Comparison of ENCODE assay signal across 9 cellular contexts in the genomic region with DNA sequence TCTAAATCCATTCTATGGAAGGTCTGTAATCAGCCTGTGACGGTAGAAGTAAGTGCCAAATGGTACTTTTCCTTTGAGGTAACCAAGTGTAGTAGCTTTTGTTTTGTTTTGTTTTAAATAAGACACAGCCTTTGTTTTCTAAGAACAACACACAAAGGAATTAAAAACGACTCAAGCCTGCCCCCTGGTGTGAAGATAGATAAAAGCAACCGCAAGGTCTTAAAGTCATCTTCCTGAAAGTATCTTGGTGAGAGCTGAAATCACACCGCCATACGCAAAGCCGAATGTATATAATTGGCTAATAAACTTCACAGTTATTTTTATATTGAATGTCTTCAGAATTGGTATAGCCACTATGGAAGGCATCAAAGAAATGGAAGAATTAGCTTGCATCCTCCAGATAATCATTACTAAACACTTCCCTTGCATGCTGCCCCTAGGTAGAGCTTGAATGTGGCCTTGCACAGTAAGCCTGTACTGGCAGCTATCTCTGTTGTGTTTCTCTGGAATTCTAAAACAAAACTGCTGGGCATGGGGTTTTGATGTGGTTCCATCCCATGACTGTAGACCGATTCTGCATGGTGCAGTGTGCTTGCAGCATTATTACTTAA.
DNase-seq lines count a peak whose midpoint lies in the region; ATAC-seq, FAIRE-seq and TF ChIP-seq lines count a peak whose summit lies in the region.
"Had no signal": no experiment of that assay in that cellular context is flagged by ENCODE, and none has a peak within 500 bp of the region (broad histone marks: within the 10 kb centered on the region; RNA-seq: fewer than 3 reads in every experiment).

No MANE protein-coding gene starts in this region.

- H3K36me3 ChIP-seq in NT2/D1 (ENCODE audit: insufficient read depth, insufficient read length, low read length), result no peaks in the 10 kb centered on the region
- no peaks in the 10 kb centered on the region for H3K36me3 ChIP-seq in GM12878 (ENCODE audit: control insufficient read depth in 2 of 2, insufficient read depth in 2 of 2, low read length in 1 of 2)

- no peak overlapping the region for H3K9ac ChIP-seq in NT2/D1 (ENCODE audit: insufficient read length, low read depth)
- no peak overlapping the region for H3K9ac ChIP-seq in GM12878 (ENCODE audit: control insufficient read depth, insufficient read depth, low read length)

- CTCF ChIA-PET in CD4-positive, alpha-beta T cell (lab: Charles Lee), result no interaction called here
- CTCF ChIA-PET in GM12878 (lab: Yijun Ruan, JAX), result interaction anchor here (0.7 to 12.0 kb wide), 19 partner anchors 9 to 386 kb away, joined by 3 to 235 read pairs (median 3); no protein-coding TSS in a partner anchor

- 2% methylated on average over 7 of the region's 7 CpGs for WGBS in GM12878 (ENCODE audit: insufficient coverage, insufficient replicate concordance, low lambda C conversion rate, missing lambda C conversion rate)

- POLR2A ChIA-PET in CD4-positive, alpha-beta T cell (lab: Charles Lee), result no interaction called here
- POLR2A ChIA-PET in GM12878 (lab: Charles Lee), result no interaction called here

- no peak overlapping the region for H3K27ac Mint-ChIP-seq in CD4-positive, alpha-beta T cell
- H3K27ac Mint-ChIP-seq in activated T-helper 17 cell treated with anti-CD3 and anti-CD28 coated beads, Interleukin-2, amount 50 U/mL, for 72 hours, result no peak overlapping the region
- H3K27ac Mint-ChIP-seq: stimulated activated naive CD8-positive, alpha-beta T cell treated with anti-CD3 and anti-CD28 coated beads, Interleukin-15, Interleukin-2, amounts not matched to agents 100 ng/mL and 50 ng/mL, for 24 hours had no signal

- RAD21 ChIA-PET in GM12878 (lab: Charles Lee; ENCODE audit: unreplicated experiment), result interaction anchor here (1.2 to 2.8 kb wide), 2 partner anchors 152 to 202 kb away, joined by 3 to 63 read pairs; no protein-coding TSS in a partner anchor

- peaks cover 7% of the 10 kb centered on the region for H3K27me3 Mint-ChIP-seq in CD4-positive, alpha-beta T cell
- H3K27me3 Mint-ChIP-seq in activated T-helper 17 cell treated with anti-CD3 and anti-CD28 coated beads, Interleukin-2, amount 50 U/mL, for 72 hours, result no peaks in the 10 kb centered on the region

- H3K79me2 ChIP-seq in GM12878 (ENCODE audit: control insufficient read depth, insufficient read depth, low read length), result no peaks in the 10 kb centered on the region

- no peaks in the 10 kb centered on the region for H3K9me3 ChIP-seq in CD4-positive, alpha-beta T cell (ENCODE audit: control insufficient read depth, low read length)
- H3K9me3 ChIP-seq in NT2/D1 (ENCODE audit: insufficient read depth, low read length) (no peaks in the 10 kb centered on the region), GM12878 (replicated peaks; ENCODE audit: control insufficient read depth, insufficient read depth, low read length) (no peaks in the 10 kb centered on the region; the same call in 2 of the 3 replicates)

- no peak overlapping the region for H2AFZ ChIP-seq in GM12878 (ENCODE audit: control insufficient read depth, low read depth, low read length)

- TF ChIP-seq CTCF in CD4-positive, alpha-beta T cell (IDR thresholded peaks at IDR 0.05), result peak; percentile 43
- peak; percentile 41 to 69 (median 51); a peak in 5 of 6 replicates for TF ChIP-seq CTCF in GM12878 (IDR thresholded peaks at IDR 0.05 in 2 of 3, conservative IDR thresholded peaks at IDR 0.05 in 1 of 3; ENCODE audit: control insufficient read depth in 2 of 3, extremely low read depth in 1 of 3, insufficient read depth in 1 of 3, low read depth in 3 of 3, low read length in 3 of 3)

- SMC1A ChIA-PET in GM12878 (lab: Charles Lee; ENCODE audit: uncharacterized antibody, unreplicated experiment), result interaction anchor here (1.0 to 3.3 kb wide), 4 partner anchors 9 to 202 kb away, joined by 3 to 71 read pairs (median 4); no protein-coding TSS in a partner anchor

- H3K27ac ChIP-seq in CD4-positive, alpha-beta T cell (ENCODE audit: low read depth, low read length), result no peak overlapping the region
- H3K27ac ChIP-seq in GM12878 (ENCODE audit: control insufficient read depth, insufficient read depth), result no peak overlapping the region

- no peak for TF ChIP-seq POLR2A in GM12878 (IDR thresholded peaks at IDR 0.05; ENCODE audit: low read depth, low read length)

- no peaks in the 10 kb centered on the region for H3K27me3 ChIP-seq in CD4-positive, alpha-beta T cell (ENCODE audit: control insufficient read depth, insufficient read depth, low read length)
- H3K27me3 ChIP-seq in NT2/D1 (ENCODE audit: insufficient read depth, insufficient read length) (no peaks in the 10 kb centered on the region), GM12878 (replicated peaks in 1 of 2; ENCODE audit: control insufficient read depth in 2 of 2, insufficient read depth in 2 of 2, low read length in 1 of 2) (no peaks in the 10 kb centered on the region)

- no peaks in the 10 kb centered on the region for H3K9me3 Mint-ChIP-seq in CD4-positive, alpha-beta T cell
- H3K9me3 Mint-ChIP-seq in activated T-helper 17 cell treated with anti-CD3 and anti-CD28 coated beads, Interleukin-2, amount 50 U/mL, for 72 hours, result no peaks in the 10 kb centered on the region
- H3K9me3 Mint-ChIP-seq: stimulated activated naive CD8-positive, alpha-beta T cell treated with anti-CD3 and anti-CD28 coated beads, Interleukin-15, Interleukin-2, amounts not matched to agents 100 ng/mL and 50 ng/mL, for 24 hours had no signal

- H4K20me1 ChIP-seq in GM12878 (ENCODE audit: control insufficient read depth, insufficient read depth), result no peaks in the 10 kb centered on the region

- no peaks in the 10 kb centered on the region for H3K4me1 Mint-ChIP-seq in CD4-positive, alpha-beta T cell (ENCODE audit: low read depth)
- no peaks in the 10 kb centered on the region for H3K4me1 Mint-ChIP-seq in activated T-helper 17 cell treated with anti-CD3 and anti-CD28 coated beads, Interleukin-2, amount 50 U/mL, for 72 hours

- DNase-seq in CD4-positive, alpha-beta T cell, result peak in 2 of 10 experiments; percentile 3 to 4
- DNase-seq in HT-29 (ENCODE audit: low spot score) (peak; percentile 89), NT2/D1 (ENCODE audit: low read depth, low spot score) (peak; percentile 71), GM12878 (ENCODE audit: low read depth, low spot score) (peak; percentile 61), kidney glomerular epithelial cell (lab: John Stamatoyannopoulos, UW) (peak; percentile 68)
- peak; percentile 74 for DNase-seq in stimulated activated CD8-positive, alpha-beta memory T cell treated with anti-CD3 and anti-CD28 coated beads, Interleukin-4, amount 100 ng/mL, for 48 hours

- in situ Hi-C loops in GM12878 (cut with MboI), result loop anchor here (5.0 to 10.0 kb wide), 3 partner anchors 153 to 815 kb away; no protein-coding TSS in a partner anchor

- BruUV-seq in GM12878 (replicated peaks; lab: Mats Ljungman, UMichigan), result no TSS peak

- ATAC-seq in CD4-positive, alpha-beta T cell (ENCODE audit: poor library complexity), result no peak
- ATAC-seq in GM18867 (IDR thresholded peaks at IDR 0.05; ENCODE audit: unreplicated experiment) (peak; percentile 67), GM12878 (peak; percentile 75)
- ATAC-seq in activated T-helper 17 cell treated with anti-CD3 and anti-CD28 coated beads, Interleukin-2, amount 50 U/mL, for 72 hours (replicated peaks), result no peak

- H3K4me1 ChIP-seq in NT2/D1 (ENCODE audit: insufficient read depth, insufficient read length), result no peaks in the 10 kb centered on the region
- peaks cover 3% of the 10 kb centered on the region; the same call in 1 of the 2 replicates for H3K4me1 ChIP-seq in GM12878 (ENCODE audit: control insufficient read depth, insufficient read depth, low read length)

- TF ChIP-seq RAD21 in GM12878 (IDR thresholded peaks at IDR 0.05; ENCODE audit: insufficient read depth, low read depth, low read length), result peak; percentile 74

- H3K4me3 Mint-ChIP-seq in CD4-positive, alpha-beta T cell, result no peak overlapping the region
- no peak overlapping the region for H3K4me3 Mint-ChIP-seq in activated T-helper 17 cell treated with anti-CD3 and anti-CD28 coated beads, Interleukin-2, amount 50 U/mL, for 72 hours
- H3K4me3 Mint-ChIP-seq: stimulated activated naive CD8-positive, alpha-beta T cell treated with anti-CD3 and anti-CD28 coated beads, Interleukin-15, Interleukin-2, amounts not matched to agents 100 ng/mL and 50 ng/mL, for 24 hours had no signal

- peak; percentile 7 for FAIRE-seq in GM12878 (lab: Jason Lieb, UNC)

- H3K4me3 ChIP-seq in NT2/D1 (ENCODE audit: insufficient read length, low read depth) (no peak overlapping the region), GM12878 (no peak overlapping the region)

- no peaks in the 10 kb centered on the region for H3K36me3 Mint-ChIP-seq in CD4-positive, alpha-beta T cell (ENCODE audit: low read depth)
- no peaks in the 10 kb centered on the region for H3K36me3 Mint-ChIP-seq in activated T-helper 17 cell treated with anti-CD3 and anti-CD28 coated beads, Interleukin-2, amount 50 U/mL, for 72 hours (ENCODE audit: low read depth)

- intact Hi-C loops in CD4-positive, alpha-beta T cell (cut with DNase I, micrococcal nuclease), result loop anchor here in 1 of 2 experiments (5.0 to 10.0 kb wide), 3 partner anchors 203 to 1932 kb away; no protein-coding TSS in a partner anchor
- intact Hi-C loops in GM12878 (cut with micrococcal nuclease; ENCODE audit: unreplicated experiment), result loop anchor here (1.0 to 10.0 kb wide), 3 partner anchors 142 to 945 kb away; no protein-coding TSS in a partner anchor

- H3K4me2 ChIP-seq in GM12878 (ENCODE audit: control insufficient read depth, insufficient read depth), result no peak overlapping the region

- TF ChIP-seq EP300 in GM12878 (IDR thresholded peaks at IDR 0.05; ENCODE audit: borderline replicate concordance in 1 of 2, control insufficient read depth in 1 of 2, low read depth in 2 of 2, low read length in 2 of 2), result no peak

TF ChIP-seq in GM12878, 131 proteins besides CTCF, POLR2A, EP300 and RAD21:
- no peak for TF ChIP-seq NRF1 (conservative IDR thresholded peaks at IDR 0.05; ENCODE audit: low read depth, low read length)
- no peak for TF ChIP-seq MTA2 (IDR thresholded peaks at IDR 0.05; ENCODE audit: low read depth)
- peak; percentile 96 for TF ChIP-seq SMC3 (IDR thresholded peaks at IDR 0.05; ENCODE audit: borderline replicate concordance, low read length)
- TF ChIP-seq SREBF2 (IDR thresholded peaks at IDR 0.05; ENCODE audit: low read length), result no peak
- TF ChIP-seq CREB1 (IDR thresholded peaks at IDR 0.05; ENCODE audit: low read depth), result no peak
- no peak for TF ChIP-seq SPI1 (IDR thresholded peaks at IDR 0.05; ENCODE audit: borderline replicate concordance, insufficient read depth, low read depth, low read length)
- peak; percentile 81 for TF ChIP-seq RUNX3 (IDR thresholded peaks at IDR 0.05; ENCODE audit: low read length)

Comparison
In these comparisons a context has a peak if more than half of its experiments do, and no peak if none do; other contexts are left out.
1. ATAC-seq: peak in GM18867 (single experiment) and GM12878 (single experiment); none in CD4-positive, alpha-beta T cell (single experiment) and activated T-helper 17 cell treated with anti-CD3 and anti-CD28 coated beads, Interleukin-2, amount 50 U/mL, for 72 hours (single experiment).